In genomic region chr21:26795866-26796329, GRCh38 we compare ENCODE assay signal across 9 cellular contexts. TPM values are rescaled to one million over a fixed set of nuclear protein-coding genes. Genes with fewer than 3 reads are reported as not detected.
DNase-seq lines count a peak whose midpoint lies in the region; ATAC-seq and TF ChIP-seq lines count a peak whose summit lies in the region.
"Had no signal": no experiment of that assay in that cellular context is flagged by ENCODE, and none has a peak within 500 bp of the region (broad histone marks: within the 10 kb centered on the region; RNA-seq: fewer than 3 reads in every experiment).

No MANE protein-coding gene starts in this region.

- intact Hi-C loops in sciatic nerve (cut with DNase I) = no loop called here

- DNase-seq in GM04504 (ENCODE audit: low read depth) = peak; percentile 61
- peak; percentile 58 for DNase-seq in T1000 (lab: John Stamatoyannopoulos, UW)
- DNase-seq in right atrium auricular region (ENCODE audit: low spot score) = no peak
- peak; percentile 84 for DNase-seq in sciatic nerve (ENCODE audit: low spot score)
- DNase-seq: PC-9 had no signal

- no peak overlapping the region for H3K4me3 ChIP-seq in right atrium auricular region
- H3K4me3 ChIP-seq: PC-9 had no signal

- H3K27me3 ChIP-seq in right atrium auricular region = no peaks in the 10 kb centered on the region

- no peaks in the 10 kb centered on the region for H3K9me3 ChIP-seq in right atrium auricular region

- ATAC-seq in sciatic nerve (peak; percentile 94), HG03097 (IDR thresholded peaks at IDR 0.05; ENCODE audit: low FRiP score, unreplicated experiment) (no peak), HG03565 (IDR thresholded peaks at IDR 0.05; ENCODE audit: unreplicated experiment) (no peak), GM21381 (IDR thresholded peaks at IDR 0.05; ENCODE audit: unreplicated experiment) (no peak), HG03520 (IDR thresholded peaks at IDR 0.05; ENCODE audit: unreplicated experiment) (no peak)

- H3K27ac ChIP-seq in right atrium auricular region = peak overlapping the region; percentile 73 to 76
- H3K27ac ChIP-seq: PC-9 had no signal

- peaks cover 0 to 18% of the 10 kb centered on the region in 2 donors for H3K4me1 ChIP-seq in right atrium auricular region

- no peak for TF ChIP-seq CTCF in right atrium auricular region (IDR thresholded peaks at IDR 0.05)

- H3K36me3 ChIP-seq in right atrium auricular region = no peaks in the 10 kb centered on the region

RNA-seq across cellular contexts. Expression of gene ADAMTS1, which starts 49.3 kb away (rescaled TPM):
- 10 to 100 TPM; 65.9 to 89.7 TPM for total RNA-seq in right atrium auricular region
- total RNA-seq in sciatic nerve = 128 TPM
